In genomic region chr3:165837801-165838200, GRCh38 we compare ENCODE assay signal across 13 cellular contexts. TPM values are rescaled to one million over a fixed set of nuclear protein-coding genes. Genes with fewer than 3 reads are reported as not detected.
DNase-seq lines count a peak whose midpoint lies in the region; ATAC-seq and TF ChIP-seq lines count a peak whose summit lies in the region.
"Had no signal": no experiment of that assay in that cellular context is flagged by ENCODE, and none has a peak within 500 bp of the region (broad histone marks: within the 10 kb centered on the region; RNA-seq: fewer than 3 reads in every experiment).

No MANE protein-coding gene starts in this region.

- H3K27me3 ChIP-seq in adipocyte (replicated peaks; ENCODE audit: control insufficient read depth, insufficient read depth, low read length): no peaks in the 10 kb centered on the region
- H3K27me3 ChIP-seq in lower lobe of right lung (ENCODE audit: low read depth): no peaks in the 10 kb centered on the region
- H3K27me3 ChIP-seq: BLaER1 treated with 17β-estradiol and CSF1 and Interleukin-3, amounts not matched to agents 10 nM and 100 nM had no signal

- H3K4me1 Mint-ChIP-seq in nephron: peaks cover 17% of the 10 kb centered on the region
- H3K4me1 Mint-ChIP-seq: CD8-positive, alpha-beta memory T cell had no signal

- H3K9me3 Mint-ChIP-seq in nephron: no peaks in the 10 kb centered on the region

- H3K36me3 Mint-ChIP-seq in nephron (ENCODE audit: low read depth): no peaks in the 10 kb centered on the region
- H3K36me3 Mint-ChIP-seq: CD8-positive, alpha-beta memory T cell had no signal

- no peak for DNase-seq in adipocyte (ENCODE audit: low read depth)
- DNase-seq in GM13977 (ENCODE audit: low spot score): no peak
- DNase-seq in NCI-H446 treated with DMSO at 0.1 percent for 48 hours (lab: John Stamatoyannopoulos, UW): no peak
- DNase-seq in glomerular visceral epithelial cell (ENCODE audit: extremely low spot score): no peak
- no peak for DNase-seq in lower lobe of right lung
- DNase-seq: CD8-positive, alpha-beta memory T cell; GM23248; NCI-H1694 had no signal

- H3K4me3 ChIP-seq in adipocyte (ENCODE audit: low read length): no peak overlapping the region
- H3K4me3 ChIP-seq in lower lobe of right lung: no peak overlapping the region
- H3K4me3 ChIP-seq: BLaER1 treated with 17β-estradiol and CSF1 and Interleukin-3, amounts not matched to agents 10 nM and 100 nM; GM23248 had no signal

- H3K27ac ChIP-seq in 22Rv1 (peak overlapping the region; percentile 48; the same call in 1 of the 2 replicates), KOPT-K1 (ENCODE audit: low read depth, low read length, poor library complexity, severe bottlenecking) (peak overlapping the region; percentile 84), lower lobe of right lung (no peak overlapping the region)
- H3K27ac ChIP-seq: BLaER1 treated with 17β-estradiol and CSF1 and Interleukin-3, amounts not matched to agents 10 nM and 100 nM; GM23248 had no signal

- no peaks in the 10 kb centered on the region for H3K36me3 ChIP-seq in KOPT-K1 (ENCODE audit: insufficient read depth, low read length)
- no peaks in the 10 kb centered on the region for H3K36me3 ChIP-seq in adipocyte (ENCODE audit: control insufficient read depth, insufficient read depth, low read length, severe bottlenecking)
- no peaks in the 10 kb centered on the region for H3K36me3 ChIP-seq in lower lobe of right lung
- H3K36me3 ChIP-seq: BLaER1 treated with 17β-estradiol and CSF1 and Interleukin-3, amounts not matched to agents 10 nM and 100 nM had no signal

- peak overlapping the region; percentile 8 to 42 (median 39) for H3K4me3 Mint-ChIP-seq in nephron
- H3K4me3 Mint-ChIP-seq: CD8-positive, alpha-beta memory T cell had no signal

- TF ChIP-seq CTCF in 22Rv1 (IDR thresholded peaks at IDR 0.05) (no peak), nephron (IDR thresholded peaks at IDR 0.05; ENCODE audit: unreplicated experiment in 3 of 3) (no peak), GM13977 (IDR thresholded peaks at IDR 0.05; ENCODE audit: extremely low read depth, insufficient read depth, missing control alignments) (no peak), lower lobe of right lung (IDR thresholded peaks at IDR 0.05) (no peak)

- H3K4me1 ChIP-seq in adipocyte (ENCODE audit: control insufficient read depth, insufficient read depth, low read length): no peaks in the 10 kb centered on the region
- no peaks in the 10 kb centered on the region for H3K4me1 ChIP-seq in lower lobe of right lung

- intact Hi-C loops in lower lobe of right lung (cut with DNase I): no loop called here

- H3K27ac Mint-ChIP-seq in nephron: peak overlapping the region in 1 of 3 experiments; percentile 96
- H3K27ac Mint-ChIP-seq: CD8-positive, alpha-beta memory T cell had no signal

- ATAC-seq in lower lobe of right lung: no peak
- ATAC-seq: HCT116 had no signal

- peak overlapping the region; percentile 79 for H3K9ac ChIP-seq in adipocyte (ENCODE audit: low read length)
- H3K9ac ChIP-seq: BLaER1 treated with 17β-estradiol and CSF1 and Interleukin-3, amounts not matched to agents 10 nM and 100 nM; GM23248 had no signal

- H3K9me3 ChIP-seq in KOPT-K1 (ENCODE audit: insufficient read depth, low read length, poor library complexity, severe bottlenecking) (no peaks in the 10 kb centered on the region), adipocyte (ENCODE audit: control insufficient read depth, low read length) (no peaks in the 10 kb centered on the region), lower lobe of right lung (no peaks in the 10 kb centered on the region)
- H3K9me3 ChIP-seq: BLaER1 treated with 17β-estradiol and CSF1 and Interleukin-3, amounts not matched to agents 10 nM and 100 nM had no signal

- H3K27me3 Mint-ChIP-seq in nephron (ENCODE audit: low read depth): no peaks in the 10 kb centered on the region
- H3K27me3 Mint-ChIP-seq: CD8-positive, alpha-beta memory T cell had no signal

- in situ Hi-C loops in GM13977 (cut with MboI; ENCODE audit: low pct_unique_long_range_greater_than_20kb, low sequenced_read_pairs, unreplicated experiment): no loop called here

RNA-seq across cellular contexts. Expression of gene BCHE, which starts 0.6 kb away (rescaled TPM):
- total RNA-seq in lower lobe of right lung: 5.8 TPM
- total RNA-seq: CD8-positive, alpha-beta memory T cell; GM23248 had no signal
